14 cellular contexts compared by ENCODE assay signal in the genomic region with DNA sequence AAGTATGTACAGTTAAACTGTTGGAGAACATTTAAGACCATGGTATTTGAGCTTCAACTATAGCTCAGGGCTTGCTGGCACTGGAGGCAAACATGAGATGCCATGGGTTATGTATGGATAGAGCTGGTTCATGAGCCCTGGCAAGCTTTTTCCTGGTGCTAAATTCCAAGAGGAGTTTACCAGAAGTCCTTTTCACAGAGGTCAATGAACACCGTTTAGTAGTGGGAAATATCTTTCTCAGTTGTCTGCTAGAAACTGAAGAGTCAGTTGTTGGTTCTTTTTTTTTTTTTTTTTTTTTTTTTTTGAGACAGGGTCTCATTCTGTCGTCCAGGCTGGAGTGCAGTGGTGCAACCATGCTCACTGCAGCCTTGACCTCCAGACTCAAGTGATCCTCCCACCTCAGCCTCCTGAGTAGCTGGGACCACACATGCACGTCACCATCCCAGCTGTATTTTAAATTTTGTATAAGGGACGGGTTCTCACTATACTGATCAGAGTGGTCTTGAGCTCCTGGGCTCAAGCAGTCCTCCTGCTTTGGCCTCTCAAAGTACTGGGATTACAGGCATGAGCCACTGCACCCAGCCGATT. TPM values are rescaled to one million over a fixed set of nuclear protein-coding genes. Genes with fewer than 3 reads are reported as not detected.
DNase-seq lines count a peak whose midpoint lies in the region; ATAC-seq and TF ChIP-seq lines count a peak whose summit lies in the region.
"Had no signal": no experiment of that assay in that cellular context is flagged by ENCODE, and none has a peak within 500 bp of the region (broad histone marks: within the 10 kb centered on the region; RNA-seq: fewer than 3 reads in every experiment).

No MANE protein-coding gene starts in this region.

- WGBS in spleen, 5 donors = 83 to 97% (median 84%) methylated on average over 5 of the region's 5 CpGs
- 85% methylated on average over 5 of the region's 5 CpGs for WGBS in esophagus muscularis mucosa

- H3K9me3 ChIP-seq in OCI-LY3 (ENCODE audit: insufficient read depth, low read length) (no peaks in the 10 kb centered on the region), spleen (no peaks in the 10 kb centered on the region), esophagus muscularis mucosa (no peaks in the 10 kb centered on the region)
- H3K9me3 ChIP-seq: gastroesophageal sphincter had no signal

- H3K36me3 ChIP-seq in OCI-LY3 (replicated peaks; ENCODE audit: low read depth, low read length) (no peaks in the 10 kb centered on the region), spleen (peaks cover 0 to 16% (median 0%) of the 10 kb centered on the region in 6 donors), esophagus muscularis mucosa (peaks cover 0 to 20% (median 6%) of the 10 kb centered on the region in 4 donors)

- no peaks in the 10 kb centered on the region for H4K20me1 ChIP-seq in OCI-LY3 (ENCODE audit: insufficient read depth, low read length)

- H3K27ac Mint-ChIP-seq in activated T-cell treated with anti-CD3 and anti-CD28 coated beads, Interleukin-2, amount 50 U/mL, for 72 hours = no peak overlapping the region
- no peak overlapping the region for H3K27ac Mint-ChIP-seq in endothelial cell (ENCODE audit: unreplicated experiment)

- ATAC-seq in activated T-cell treated with anti-CD3 and anti-CD28 coated beads, Interleukin-2, amount 50 U/mL, for 72 hours (replicated peaks in 1 of 2) = no peak
- no peak for ATAC-seq in HG03342 (IDR thresholded peaks at IDR 0.05; ENCODE audit: unreplicated experiment)
- ATAC-seq: gastroesophageal sphincter had no signal

- no peak overlapping the region for H3K9ac ChIP-seq in OCI-LY3 (ENCODE audit: low read length)

- no peaks in the 10 kb centered on the region for H3K79me2 ChIP-seq in OCI-LY3 (ENCODE audit: low read length)

- peaks cover 41% of the 10 kb centered on the region for H3K4me1 Mint-ChIP-seq in activated T-cell treated with anti-CD3 and anti-CD28 coated beads, Interleukin-2, amount 50 U/mL, for 72 hours (ENCODE audit: low read depth)
- H3K4me1 Mint-ChIP-seq in endothelial cell (ENCODE audit: unreplicated experiment) = peaks cover 13% of the 10 kb centered on the region

- H3K9me3 Mint-ChIP-seq in activated T-cell treated with anti-CD3 and anti-CD28 coated beads, Interleukin-2, amount 50 U/mL, for 72 hours = no peaks in the 10 kb centered on the region
- H3K9me3 Mint-ChIP-seq in endothelial cell (ENCODE audit: unreplicated experiment) = no peaks in the 10 kb centered on the region

- H3K4me1 ChIP-seq in OCI-LY3 (ENCODE audit: low read length) (peaks cover 8% of the 10 kb centered on the region), spleen (peaks cover 14 to 47% (median 31%) of the 10 kb centered on the region in 6 donors), esophagus muscularis mucosa (peaks cover 16 to 53% (median 44%) of the 10 kb centered on the region in 4 donors)

- H3K4me3 Mint-ChIP-seq in activated T-cell treated with anti-CD3 and anti-CD28 coated beads, Interleukin-2, amount 50 U/mL, for 72 hours = peak overlapping the region; percentile 95 to 96
- peak overlapping the region; percentile 7 for H3K4me3 Mint-ChIP-seq in endothelial cell (ENCODE audit: unreplicated experiment)

- TF ChIP-seq POLR2A in spleen (IDR thresholded peaks at IDR 0.05) (no peak), esophagus muscularis mucosa (IDR thresholded peaks at IDR 0.05; ENCODE audit: low read depth) (no peak)

- no peaks in the 10 kb centered on the region for H3K36me3 Mint-ChIP-seq in activated T-cell treated with anti-CD3 and anti-CD28 coated beads, Interleukin-2, amount 50 U/mL, for 72 hours (ENCODE audit: insufficient read depth in 2 of 2)
- no peaks in the 10 kb centered on the region for H3K36me3 Mint-ChIP-seq in endothelial cell (ENCODE audit: low read depth, unreplicated experiment)

- no peak for TF ChIP-seq CTCF in OCI-LY3 (IDR thresholded peaks at IDR 0.05; ENCODE audit: low read depth, low read length)
- no peak for TF ChIP-seq CTCF in endothelial cell (IDR thresholded peaks at IDR 0.05; ENCODE audit: unreplicated experiment)
- TF ChIP-seq CTCF in spleen (IDR thresholded peaks at IDR 0.05 in 8 of 11, conservative IDR thresholded peaks at IDR 0.05 in 3 of 11) = no peak
- no peak for TF ChIP-seq CTCF in esophagus muscularis mucosa (IDR thresholded peaks at IDR 0.05)

- peak overlapping the region; percentile 84; the same call in 1 of the 2 replicates for H3K4me2 ChIP-seq in OCI-LY3 (ENCODE audit: low read length)

- H3K27me3 ChIP-seq in OCI-LY3 (ENCODE audit: low read depth, low read length) (no peaks in the 10 kb centered on the region), spleen (replicated peaks in 1 of 7) (no peaks in the 10 kb centered on the region), esophagus muscularis mucosa (no peaks in the 10 kb centered on the region)
- H3K27me3 ChIP-seq: gastroesophageal sphincter had no signal

- intact Hi-C loops in spleen (cut with DNase I; ENCODE audit: low total_unique reads) (no loop called here), esophagus muscularis mucosa (cut with DNase I) (loop anchor here (5.0 kb wide), 2 partner anchors 56 to 126 kb away; partner anchors contain the start of gene TMEM214)

- H3K27ac ChIP-seq in OCI-LY3 (ENCODE audit: low read length) = no peak overlapping the region
- no peak overlapping the region for H3K27ac ChIP-seq in spleen
- no peak overlapping the region for H3K27ac ChIP-seq in esophagus muscularis mucosa (replicated peaks in 1 of 4)

- no peak overlapping the region for H2AFZ ChIP-seq in OCI-LY3 (ENCODE audit: low read depth, low read length)

- H3K27me3 Mint-ChIP-seq in activated T-cell treated with anti-CD3 and anti-CD28 coated beads, Interleukin-2, amount 50 U/mL, for 72 hours (ENCODE audit: low read depth) = no peaks in the 10 kb centered on the region
- H3K27me3 Mint-ChIP-seq in endothelial cell (ENCODE audit: unreplicated experiment) = peaks cover 9% of the 10 kb centered on the region

- no peak for TF ChIP-seq EP300 in esophagus muscularis mucosa (IDR thresholded peaks at IDR 0.05)

- H3K4me3 ChIP-seq in OCI-LY3 (ENCODE audit: low read length) = no peak overlapping the region
- H3K4me3 ChIP-seq in spleen = no peak overlapping the region
- H3K4me3 ChIP-seq in esophagus muscularis mucosa = no peak overlapping the region

- DNase-seq in activated T-cell treated with anti-CD3 and anti-CD28 coated beads, Interleukin-2, amount 50 U/mL, for 72 hours = no peak
- DNase-seq in activated T-cell treated with anti-CD3 and anti-CD28 coated beads for 4 hours (no peak), endothelial cell (ENCODE audit: low spot score) (no peak), spleen (peak; percentile 35), SKM-1 (lab: John Stamatoyannopoulos, UW; ENCODE audit: unreplicated experiment) (no peak), esophagus muscularis mucosa (ENCODE audit: extremely low spot score) (no peak)
- DNase-seq: activated CD4-positive, alpha-beta T cell treated with anti-CD3 and anti-CD28 coated beads, Interleukin-2, amount 50 U/mL, for 4 hours; AML-193; effector CD4-positive, alpha-beta T cell; GDM1; NCI-H2081 treated with DMSO at 0.1 percent for 48 hours had no signal

RNA-seq across cellular contexts. Expression of gene KHK, which starts 1.3 kb away (rescaled TPM):
- 10 to 100 TPM; 11.9 to 12.9 TPM for total RNA-seq in activated T-cell treated with anti-CD3 and anti-CD28 coated beads, Interleukin-2, amount 50 U/mL, for 72 hours
- total RNA-seq in endothelial cell (ENCODE audit: unreplicated experiment) (1.4 TPM), spleen (1 to 10 TPM; 3.3 to 8.3 (median 3.6) TPM), esophagus muscularis mucosa (1 to 10 TPM; 1.2 to 6.3 (median 1.7) TPM)
- polyA plus RNA-seq in spleen = 1 to 10 TPM; 3.3 to 6.4 (median 4.4) TPM

RNA-seq across cellular contexts. Expression of gene EMILIN1, which starts 9.5 kb away (rescaled TPM):
- total RNA-seq in activated T-cell treated with anti-CD3 and anti-CD28 coated beads, Interleukin-2, amount 50 U/mL, for 72 hours = 1 to 10 TPM in 1 of 2 donors, under 1 TPM in 1; 0.36 to 1.0 TPM
- total RNA-seq in endothelial cell (ENCODE audit: unreplicated experiment) (2.1 TPM), spleen (100 to 1,000 TPM in 6 of 7 donors, 10 to 100 TPM in 1; 62.5 to 152 (median 112) TPM), esophagus muscularis mucosa (100 to 1,000 TPM; 126 to 288 (median 168) TPM)
- 10 to 100 TPM; 18.3 to 71.4 (median 40.7) TPM for polyA plus RNA-seq in spleen

RNA-seq across cellular contexts. Expression of gene OST4, which starts 16.5 kb away (rescaled TPM):
- 100 to 1,000 TPM; 238 to 260 TPM for total RNA-seq in activated T-cell treated with anti-CD3 and anti-CD28 coated beads, Interleukin-2, amount 50 U/mL, for 72 hours
- 379 TPM for total RNA-seq in endothelial cell (ENCODE audit: unreplicated experiment)
- 100 to 1,000 TPM; 197 to 292 (median 235) TPM for total RNA-seq in spleen
- 100 to 1,000 TPM; 418 to 556 (median 523) TPM for polyA plus RNA-seq in spleen
- 100 to 1,000 TPM; 200 to 352 (median 243) TPM for total RNA-seq in esophagus muscularis mucosa

RNA-seq across cellular contexts. Expression of gene CGREF1, which starts 31.0 kb away (rescaled TPM):
- total RNA-seq in activated T-cell treated with anti-CD3 and anti-CD28 coated beads, Interleukin-2, amount 50 U/mL, for 72 hours = 1 to 10 TPM in 1 of 2 donors, under 1 TPM in 1; 0.81 to 2.4 TPM
- total RNA-seq in endothelial cell (ENCODE audit: unreplicated experiment) (not detected), spleen (under 1 TPM in 4 of 7 donors, not detected in 3; 0.27 to 0.82 (median 0.47) TPM), esophagus muscularis mucosa (1 to 10 TPM in 1 of 4 donors, under 1 TPM in 2, not detected in 1; 0.50 to 1.4 (median 0.92) TPM)
- under 1 TPM; 0.17 to 0.61 (median 0.42) TPM for polyA plus RNA-seq in spleen

RNA-seq across cellular contexts. Expression of gene ABHD1, which starts 35.7 kb away (rescaled TPM):
- total RNA-seq in activated T-cell treated with anti-CD3 and anti-CD28 coated beads, Interleukin-2, amount 50 U/mL, for 72 hours = under 1 TPM; 0.34 to 0.72 TPM
- 0.31 TPM for total RNA-seq in endothelial cell (ENCODE audit: unreplicated experiment)
- 1 to 10 TPM in 1 of 7 donors, under 1 TPM in 5, not detected in 1; 0.38 to 1.6 (median 0.58) TPM for total RNA-seq in spleen
- under 1 TPM; 0.42 to 0.80 (median 0.71) TPM for polyA plus RNA-seq in spleen
- under 1 TPM in 1 of 4 donors, not detected in 3; 0.92 TPM for total RNA-seq in esophagus muscularis mucosa

Comparison
In these comparisons a context has a peak if more than half of its experiments do, and no peak if none do; other contexts are left out.
1. RNA of gene EMILIN1, which starts 9.5 kb away (total RNA-seq): 126 to 288 TPM in esophagus muscularis mucosa and 62.5 to 152 TPM in spleen; 2.1 TPM in endothelial cell (single experiment) and 0.36 to 1.0 TPM in activated T-cell treated with anti-CD3 and anti-CD28 coated beads, Interleukin-2, amount 50 U/mL, for 72 hours; every median in the first group is over 10 times any median in the second.